ENCODE assay signal across 20 cellular contexts in the genomic region with DNA sequence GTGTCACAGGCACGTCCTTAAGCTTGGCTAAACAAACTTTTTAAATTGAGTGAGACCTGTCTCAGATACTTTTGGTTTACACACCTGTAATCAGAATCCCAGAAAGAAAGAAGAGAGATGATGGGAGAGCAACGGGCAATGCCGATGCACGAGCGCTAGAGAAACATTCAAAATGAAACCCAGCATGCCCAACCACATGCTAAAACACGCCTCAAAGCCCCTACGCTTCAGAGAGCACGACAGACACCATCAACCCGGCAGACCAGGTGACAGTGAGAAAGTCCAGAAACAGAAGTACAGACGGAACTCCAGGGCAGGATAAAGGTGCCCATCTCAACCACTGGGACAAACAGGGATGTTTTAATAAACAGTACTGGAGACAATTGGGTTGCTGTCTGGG.
DNase-seq lines count a peak whose midpoint lies in the region; ATAC-seq and TF ChIP-seq lines count a peak whose summit lies in the region.
"Had no signal": no experiment of that assay in that cellular context is flagged by ENCODE, and none has a peak within 500 bp of the region (broad histone marks: within the 10 kb centered on the region; RNA-seq: fewer than 3 reads in every experiment).

No MANE protein-coding gene starts in this region.

- peak overlapping the region in 2 of 3 donors; percentile 85 to 91 for H3K27ac Mint-ChIP-seq in CD4-positive, CD25-positive, alpha-beta regulatory T cell
- H3K27ac Mint-ChIP-seq in activated CD4-positive, alpha-beta memory T cell treated with anti-CD3 and anti-CD28 coated beads for 36 hours, result no peak overlapping the region
- peak overlapping the region in 2 of 3 experiments; percentile 33 to 93 for H3K27ac Mint-ChIP-seq in nephron
- H3K27ac Mint-ChIP-seq: activated CD4-positive, alpha-beta T cell treated with anti-CD3 and anti-CD28 coated beads, Interleukin-2, amount 10 ng/mL, durations not matched to agents 24 days and 14 days had no signal

- intact Hi-C loops in activated CD4-positive, alpha-beta memory T cell treated with anti-CD3 and anti-CD28 coated beads for 36 hours (cut with micrococcal nuclease), result no loop called here
- intact Hi-C loops in mucosa of descending colon (cut with DNase I, micrococcal nuclease), result no loop called here

- peaks cover 7% of the 10 kb centered on the region for H3K4me1 ChIP-seq in CD4-positive, CD25-positive, alpha-beta regulatory T cell (ENCODE audit: control insufficient read depth, insufficient read depth, low read length, poor library complexity, severe bottlenecking)
- H3K4me1 ChIP-seq in SJCRH30, result peaks cover 15% of the 10 kb centered on the region
- H3K4me1 ChIP-seq in mucosa of descending colon (ENCODE audit: low read depth), result peaks cover 15% of the 10 kb centered on the region
- H3K4me1 ChIP-seq: colonic mucosa had no signal

- no peak for ATAC-seq in CD4-positive, CD25-positive, alpha-beta regulatory T cell (ENCODE audit: low read depth in 2 of 2)
- ATAC-seq in GM18861 (IDR thresholded peaks at IDR 0.05; ENCODE audit: unreplicated experiment) (peak; percentile 52), mucosa of descending colon (no peak)

- peaks cover 0 to 2% (median 0%) of the 10 kb centered on the region in 7 donors for H3K9me3 Mint-ChIP-seq in CD4-positive, CD25-positive, alpha-beta regulatory T cell
- peaks cover 3% of the 10 kb centered on the region for H3K9me3 Mint-ChIP-seq in activated CD4-positive, alpha-beta memory T cell treated with anti-CD3 and anti-CD28 coated beads for 36 hours
- H3K9me3 Mint-ChIP-seq in nephron, result peaks cover 16% of the 10 kb centered on the region
- H3K9me3 Mint-ChIP-seq: activated CD4-positive, alpha-beta T cell treated with anti-CD3 and anti-CD28 coated beads, Interleukin-2, amount 10 ng/mL, durations not matched to agents 24 days and 14 days had no signal

- peak overlapping the region; percentile 46 for H3K4me3 ChIP-seq in CD4-positive, CD25-positive, alpha-beta regulatory T cell (ENCODE audit: low read depth, low read length)
- H3K4me3 ChIP-seq in SJCRH30, result no peak overlapping the region
- H3K4me3 ChIP-seq in mucosa of descending colon, result no peak overlapping the region
- H3K4me3 ChIP-seq: colonic mucosa, lung, SJSA1 had no signal

- POLR2A ChIA-PET in activated CD4-positive, alpha-beta memory T cell treated with anti-CD3 and anti-CD28 coated beads for 36 hours (lab: Charles Lee), result no interaction called here

- no peaks in the 10 kb centered on the region for H3K27me3 ChIP-seq in CD4-positive, CD25-positive, alpha-beta regulatory T cell (ENCODE audit: control insufficient read depth, insufficient read depth, low read length)
- no peaks in the 10 kb centered on the region for H3K27me3 ChIP-seq in SJCRH30
- H3K27me3 ChIP-seq: colonic mucosa, neutrophil, SJSA1 had no signal

- CTCF ChIA-PET in activated CD4-positive, alpha-beta memory T cell treated with anti-CD3 and anti-CD28 coated beads for 36 hours (lab: Charles Lee), result no interaction called here

- DNase-seq in CD4-positive, CD25-positive, alpha-beta regulatory T cell, result no peak
- peak; percentile 33 for DNase-seq in activated CD4-positive, alpha-beta memory T cell treated with anti-CD3 and anti-CD28 coated beads for 36 hours
- DNase-seq in SJCRH30 (no peak), NCI-H2081 treated with DMSO at 0.1 percent for 48 hours (lab: John Stamatoyannopoulos, UW) (no peak), DMS 273 (lab: John Stamatoyannopoulos, UW; ENCODE audit: unreplicated experiment) (no peak), mucosa of descending colon (no peak)
- DNase-seq: activated CD4-positive, alpha-beta T cell treated with anti-CD3 and anti-CD28 coated beads, Interleukin-2, amount 10 ng/mL, durations not matched to agents 24 days and 14 days; anterior cingulate cortex; DMS153; NCI-H1930; NCI-H510A treated with DMSO at 0.1 percent for 48 hours; OCI-M1; stimulated activated CD4-positive, alpha-beta T cell treated with anti-CD3 and anti-CD28 coated beads, Interleukin-4, amount 100 ng/mL, for 4 hours; T-helper 9 cell had no signal

- H3K36me3 Mint-ChIP-seq in CD4-positive, CD25-positive, alpha-beta regulatory T cell, result peaks cover 11% of the 10 kb centered on the region
- H3K36me3 Mint-ChIP-seq in activated CD4-positive, alpha-beta memory T cell treated with anti-CD3 and anti-CD28 coated beads for 36 hours, result peaks cover 13% of the 10 kb centered on the region
- peaks cover 37% of the 10 kb centered on the region for H3K36me3 Mint-ChIP-seq in nephron (ENCODE audit: low read depth)

- H3K27me3 Mint-ChIP-seq in CD4-positive, CD25-positive, alpha-beta regulatory T cell, result no peaks in the 10 kb centered on the region
- H3K27me3 Mint-ChIP-seq in activated CD4-positive, alpha-beta memory T cell treated with anti-CD3 and anti-CD28 coated beads for 36 hours, result no peaks in the 10 kb centered on the region
- H3K27me3 Mint-ChIP-seq in nephron (ENCODE audit: low read depth), result no peaks in the 10 kb centered on the region
- H3K27me3 Mint-ChIP-seq: activated CD4-positive, alpha-beta T cell treated with anti-CD3 and anti-CD28 coated beads, Interleukin-2, amount 10 ng/mL, durations not matched to agents 24 days and 14 days had no signal

- no peak for TF ChIP-seq CTCF in nephron (IDR thresholded peaks at IDR 0.05; ENCODE audit: unreplicated experiment in 3 of 3)
- TF ChIP-seq CTCF in mucosa of descending colon (IDR thresholded peaks at IDR 0.05), result no peak

- H3K4me1 Mint-ChIP-seq in CD4-positive, CD25-positive, alpha-beta regulatory T cell, result peaks cover 4 to 54% (median 23%) of the 10 kb centered on the region in 4 donors
- peaks cover 42% of the 10 kb centered on the region for H3K4me1 Mint-ChIP-seq in activated CD4-positive, alpha-beta memory T cell treated with anti-CD3 and anti-CD28 coated beads for 36 hours (ENCODE audit: low read depth)
- H3K4me1 Mint-ChIP-seq in nephron, result peaks cover 83% of the 10 kb centered on the region

- no peaks in the 10 kb centered on the region for H3K9me3 ChIP-seq in CD4-positive, CD25-positive, alpha-beta regulatory T cell (ENCODE audit: control insufficient read depth in 2 of 2, low read length in 2 of 2)
- peaks cover 6% of the 10 kb centered on the region; the same call in 1 of the 2 replicates for H3K9me3 ChIP-seq in SJCRH30 (replicated peaks)
- no peaks in the 10 kb centered on the region for H3K9me3 ChIP-seq in mucosa of descending colon
- H3K9me3 ChIP-seq: colonic mucosa, neutrophil, SJSA1 had no signal

- no peaks in the 10 kb centered on the region for H3K36me3 ChIP-seq in CD4-positive, CD25-positive, alpha-beta regulatory T cell (ENCODE audit: control insufficient read depth, insufficient read depth, low read length)
- H3K36me3 ChIP-seq in SJCRH30, result no peaks in the 10 kb centered on the region
- H3K36me3 ChIP-seq in mucosa of descending colon (ENCODE audit: low read depth), result no peaks in the 10 kb centered on the region
- H3K36me3 ChIP-seq: colonic mucosa, SJSA1 had no signal

- peak overlapping the region; percentile 14 for H3K27ac ChIP-seq in CD4-positive, CD25-positive, alpha-beta regulatory T cell (ENCODE audit: insufficient read depth, low read length, poor library complexity, severe bottlenecking)
- H3K27ac ChIP-seq in SJCRH30, result no peak overlapping the region
- H3K27ac ChIP-seq: colonic mucosa, neutrophil, SJSA1 had no signal

- peak overlapping the region in 2 of 4 donors; percentile 10 to 13 for H3K4me3 Mint-ChIP-seq in CD4-positive, CD25-positive, alpha-beta regulatory T cell
- no peak overlapping the region for H3K4me3 Mint-ChIP-seq in activated CD4-positive, alpha-beta memory T cell treated with anti-CD3 and anti-CD28 coated beads for 36 hours
- H3K4me3 Mint-ChIP-seq in nephron, result no peak overlapping the region
- H3K4me3 Mint-ChIP-seq: activated CD4-positive, alpha-beta T cell treated with anti-CD3 and anti-CD28 coated beads, Interleukin-2, amount 10 ng/mL, durations not matched to agents 24 days and 14 days had no signal
